ENCODE assay signal across 2 cellular contexts in genomic region chr5:83672158-83672557, GRCh38.
TF ChIP-seq lines count a peak whose summit lies in the region.

No MANE protein-coding gene starts in this region.

TF ChIP-seq in HepG2, 621 proteins besides CTCF, POLR2A, EP300 and RAD21:
- peak; percentile 97 to 99 for TF ChIP-seq MAFK (conservative IDR thresholded peaks at IDR 0.05 in 1 of 2, IDR thresholded peaks at IDR 0.05 in 1 of 2; ENCODE audit: low read length in 2 of 2)
- TF ChIP-seq MAFF (IDR thresholded peaks at IDR 0.05; ENCODE audit: low read depth, low read length), result peak; percentile 99
- TF ChIP-seq MED1 (CRISPR knock-in tag; IDR thresholded peaks at IDR 0.05), result no peak
TF ChIP-seq in HepG2: peak in this region for 2.

TF ChIP-seq in K562, 482 proteins besides CTCF, POLR2A, EP300 and RAD21:
- TF ChIP-seq TCFL5 (CRISPR knock-in tag; conservative IDR thresholded peaks at IDR 0.05), result no peak
- peak; percentile 97 for TF ChIP-seq MAFF (IDR thresholded peaks at IDR 0.05; ENCODE audit: low read length)
- TF ChIP-seq STAT5B (CRISPR knock-in tag; IDR thresholded peaks at IDR 0.05), result no peak
- no peak for TF ChIP-seq TSHZ1 (CRISPR knock-in tag; IDR thresholded peaks at IDR 0.05)
- no peak for TF ChIP-seq DLX4 (CRISPR knock-in tag; IDR thresholded peaks at IDR 0.05)
- no peak for TF ChIP-seq ELF1 (tag; IDR thresholded peaks at IDR 0.05)
- TF ChIP-seq DMBX1 (CRISPR knock-in tag; IDR thresholded peaks at IDR 0.05; ENCODE audit: borderline replicate concordance), result no peak
- TF ChIP-seq ZNF766 (CRISPR knock-in tag; conservative IDR thresholded peaks at IDR 0.05), result no peak
- no peak for TF ChIP-seq NR2F6 (CRISPR knock-in tag; IDR thresholded peaks at IDR 0.05)
- no peak for TF ChIP-seq ATF3 (IDR thresholded peaks at IDR 0.05)
- no peak for TF ChIP-seq ATF3 (CRISPR knock-in tag; conservative IDR thresholded peaks at IDR 0.05)
- TF ChIP-seq CBFB (CRISPR knock-in tag; IDR thresholded peaks at IDR 0.05), result no peak
- TF ChIP-seq ZNF511 (CRISPR knock-in tag; IDR thresholded peaks at IDR 0.05), result no peak
- TF ChIP-seq MCM7 (IDR thresholded peaks at IDR 0.05), result no peak
- TF ChIP-seq MAFG (tag; conservative IDR thresholded peaks at IDR 0.05), result peak; percentile 90
- no peak for TF ChIP-seq TRIM25 (IDR thresholded peaks at IDR 0.05; ENCODE audit: borderline replicate concordance)
- no peak for TF ChIP-seq HNRNPUL1 (IDR thresholded peaks at IDR 0.05; ENCODE audit: low read length)
- TF ChIP-seq PCBP2 (IDR thresholded peaks at IDR 0.05; ENCODE audit: low read depth, low read length, poor library complexity, severe bottlenecking), result no peak
- no peak for TF ChIP-seq PHTF2 (CRISPR knock-in tag; IDR thresholded peaks at IDR 0.05)
- no peak for TF ChIP-seq ZNF12 (CRISPR knock-in tag; IDR thresholded peaks at IDR 0.05)
- TF ChIP-seq ZNF316 (IDR thresholded peaks at IDR 0.05), result peak; percentile 94
- TF ChIP-seq MBD2 (IDR thresholded peaks at IDR 0.05; ENCODE audit: borderline replicate concordance, low read depth), result no peak
- TF ChIP-seq LCOR (CRISPR knock-in tag; IDR thresholded peaks at IDR 0.05), result no peak
- no peak for TF ChIP-seq SMARCA4 (IDR thresholded peaks at IDR 0.05)
- no peak for TF ChIP-seq ZBTB9 (CRISPR knock-in tag; IDR thresholded peaks at IDR 0.05)
- TF ChIP-seq DEAF1 (CRISPR knock-in tag; IDR thresholded peaks at IDR 0.05), result no peak
- no peak for TF ChIP-seq CHD2 (IDR thresholded peaks at IDR 0.05; ENCODE audit: low read depth, low read length)
- no peak for TF ChIP-seq HDGF (IDR thresholded peaks at IDR 0.05)
- no peak for TF ChIP-seq ZBTB1 (CRISPR knock-in tag; IDR thresholded peaks at IDR 0.05; ENCODE audit: borderline replicate concordance, low read depth)
- no peak for TF ChIP-seq POLR3A (IDR thresholded peaks at IDR 0.05; ENCODE audit: borderline replicate concordance, extremely low read depth, insufficient read depth, insufficient read length)
- no peak for TF ChIP-seq ILK (tag; IDR thresholded peaks at IDR 0.05; ENCODE audit: borderline replicate concordance, low read depth)
- no peak for TF ChIP-seq ZNF431 (CRISPR knock-in tag; IDR thresholded peaks at IDR 0.05)
- TF ChIP-seq NCOA6 (IDR thresholded peaks at IDR 0.05), result no peak
- TF ChIP-seq ZNF354B (CRISPR knock-in tag; IDR thresholded peaks at IDR 0.05), result no peak
- no peak for TF ChIP-seq KDM4B (IDR thresholded peaks at IDR 0.05; ENCODE audit: borderline replicate concordance in 2 of 2, low read depth in 1 of 2)
- peak; percentile 89 for TF ChIP-seq C11orf30 (IDR thresholded peaks at IDR 0.05; ENCODE audit: low read depth)
- no peak for TF ChIP-seq NR3C1 (CRISPR knock-in tag; IDR thresholded peaks at IDR 0.05)
- TF ChIP-seq MAFK (IDR thresholded peaks at IDR 0.05; ENCODE audit: low read length), result peak; percentile 98
- no peak for TF ChIP-seq ZNF398 (CRISPR knock-in tag; IDR thresholded peaks at IDR 0.05)
- TF ChIP-seq NFIC (IDR thresholded peaks at IDR 0.05), result no peak
